In genomic region chrX:120629667-120630537, GRCh38 we compare ENCODE assay signal across 8 cellular contexts. TPM values are rescaled to one million over a fixed set of nuclear protein-coding genes. Genes with fewer than 3 reads are reported as not detected.
DNase-seq lines count a peak whose midpoint lies in the region; ATAC-seq, FAIRE-seq and TF ChIP-seq lines count a peak whose summit lies in the region.

TSS of gene C1GALT1C1 (minus strand) at chrX:120630054. CDS start at chrX:120627166, 2,888 bp downstream.

- peak within 1 kb of the TSS; percentile 74 for H3K27ac ChIP-seq in smooth muscle cell (ENCODE audit: low read depth)

- ATAC-seq in GM18873 (IDR thresholded peaks at IDR 0.05; ENCODE audit: low FRiP score, unreplicated experiment) (peak; percentile 92), HG03139 (IDR thresholded peaks at IDR 0.05; ENCODE audit: unreplicated experiment) (peak; percentile 93)

- H3K27me3 ChIP-seq in bronchial epithelial cell (ENCODE audit: control insufficient read depth, insufficient read depth, low read length) (no peaks in the 10 kb centered on the region), smooth muscle cell (ENCODE audit: low read depth) (no peaks in the 10 kb centered on the region)

- H3K36me3 ChIP-seq in bronchial epithelial cell (ENCODE audit: control insufficient read depth, insufficient read depth, low read length) = no peaks in the 10 kb centered on the region
- H3K36me3 ChIP-seq in smooth muscle cell (ENCODE audit: low read depth) = no peaks in the 10 kb centered on the region

- H3K4me2 ChIP-seq in smooth muscle cell = peak within 1 kb of the TSS; percentile 87

- H3K79me2 ChIP-seq in smooth muscle cell (ENCODE audit: low read depth) = no peaks in the 10 kb centered on the region

- peak within 1 kb of the TSS; percentile 51 for H3K9ac ChIP-seq in smooth muscle cell (ENCODE audit: low read depth)

- H3K4me1 ChIP-seq in smooth muscle cell (ENCODE audit: low read depth) = no peaks in the 10 kb centered on the region

- TF ChIP-seq CTCF in WI38 (IDR thresholded peaks at IDR 0.05; ENCODE audit: low read depth, low read length) (no peak), bronchial epithelial cell (IDR thresholded peaks at IDR 0.05; ENCODE audit: insufficient read depth, low read length, severe bottlenecking) (no peak), smooth muscle cell (IDR thresholded peaks at IDR 0.05; ENCODE audit: borderline replicate concordance, insufficient read depth, poor library complexity, severe bottlenecking) (no peak)

- DNase-seq in ACHN = peak; percentile 87
- DNase-seq in NCI-H2227 (lab: John Stamatoyannopoulos, UW; ENCODE audit: unreplicated experiment) = peak; percentile 98
- peak; percentile 82 for DNase-seq in bronchial epithelial cell (ENCODE audit: low read depth)
- peak; percentile 74 for DNase-seq in iPS-NIHi7 (ENCODE audit: extremely low spot score)
- peak; percentile 56 for DNase-seq in smooth muscle cell (lab: John Stamatoyannopoulos, UW; ENCODE audit: unreplicated experiment)

- H3K4me3 ChIP-seq in WI38 (ENCODE audit: low read depth, low read length) (peak within 1 kb of the TSS; percentile 75), bronchial epithelial cell (ENCODE audit: low read depth, low read length) (peak within 1 kb of the TSS; percentile 61), smooth muscle cell (peak within 1 kb of the TSS; percentile 58)

- WGBS in smooth muscle cell (ENCODE audit: low lambda C conversion rate) = 39% methylated on average over 33 of the region's 68 CpGs

- in situ Hi-C loops in ACHN (cut with HindIII; ENCODE audit: low pct_ligation_motif_present, low pct_unique_long_range_greater_than_20kb, low sequenced_read_pairs) = no loop called here

- no peaks in the 10 kb centered on the region for H4K20me1 ChIP-seq in smooth muscle cell (ENCODE audit: low read depth)

- H3K9me3 ChIP-seq in smooth muscle cell (replicated peaks; ENCODE audit: low read depth) = no peaks in the 10 kb centered on the region

- peak within 1 kb of the TSS; percentile 92 for H2AFZ ChIP-seq in smooth muscle cell (ENCODE audit: low read depth)

- no peaks in the 10 kb centered on the region for H3F3A ChIP-seq in smooth muscle cell (ENCODE audit: low read depth)

- FAIRE-seq in bronchial epithelial cell (lab: Jason Lieb, UNC) = no peak

RNA-seq across cellular contexts. Expression of gene C1GALT1C1, which starts in this region (rescaled TPM):
- total RNA-seq in bronchial epithelial cell (16.8 and 17.3 TPM in 2 replicates), smooth muscle cell (27.0 and 32.6 TPM in 2 replicates)
- polyA plus RNA-seq in smooth muscle cell = 13.2 and 17.9 TPM in 2 replicates

Comparison
In these comparisons a context has a peak if more than half of its experiments do, and no peak if none do; other contexts are left out.
1. Peak in every context shown above with its lines: DNase-seq, ATAC-seq, H3K4me3 ChIP-seq and H3K27ac ChIP-seq.